Comparison of ENCODE assay signal across 1 cellular context in genomic region chr15:41930221-41930866, GRCh38.
A peak's percentile ranks its signal among the peaks of the same experiment; 100 is the strongest.
TF ChIP-seq lines count a peak whose summit lies in the region.

No MANE protein-coding gene starts in this region.

TF ChIP-seq in SK-N-SH, 30 proteins besides CTCF, POLR2A, EP300 and RAD21 (continued from another document):
- TF ChIP-seq IRF3 (IDR thresholded peaks at IDR 0.05; ENCODE audit: low read depth, low read length) (no peak), RCOR1 (IDR thresholded peaks at IDR 0.05; ENCODE audit: low read length) (peak; percentile 23; the same call in 1 of the 2 replicates), POLR2AphosphoS5 (IDR thresholded peaks at IDR 0.05; ENCODE audit: low read depth, low read length) (peak; percentile 19; the same call in 1 of the 2 replicates), USF2 (IDR thresholded peaks at IDR 0.05; ENCODE audit: borderline replicate concordance, low read depth, low read length) (no peak), ZBTB33 (IDR thresholded peaks at IDR 0.05; ENCODE audit: borderline replicate concordance, low read depth) (no peak), YY1 (IDR thresholded peaks at IDR 0.05; ENCODE audit: low read depth) (no peak), TCF12 (IDR thresholded peaks at IDR 0.05) (peak; percentile 73)
TF ChIP-seq in SK-N-SH: peak in this region for 11.
